8 cellular contexts compared by ENCODE assay signal in genomic region chr17:65558683-65559311, GRCh38. TPM values are rescaled to one million over a fixed set of nuclear protein-coding genes. Genes with fewer than 3 reads are reported as not detected.
DNase-seq lines count a peak whose midpoint lies in the region; ATAC-seq and TF ChIP-seq lines count a peak whose summit lies in the region.

No MANE protein-coding gene starts in this region.

- no peaks in the 10 kb centered on the region for H3K9me3 Mint-ChIP-seq in activated T-helper 2 cell treated with anti-CD3 and anti-CD28 coated beads, Interferon-gamma antibody, Interleukin-2, Interleukin-4, amounts not matched to agents 10 μg/mL and 5 μg/mL and 100 μg/mL, durations not matched to agents 14 hours and 24 hours and 36 hours

- peaks cover 6% of the 10 kb centered on the region for H3K36me3 Mint-ChIP-seq in activated T-helper 2 cell treated with anti-CD3 and anti-CD28 coated beads, Interferon-gamma antibody, Interleukin-2, Interleukin-4, amounts not matched to agents 10 μg/mL and 5 μg/mL and 100 μg/mL, durations not matched to agents 14 hours and 24 hours and 36 hours (ENCODE audit: low read depth)

- ATAC-seq in left lung (no peak), GM18873 (IDR thresholded peaks at IDR 0.05; ENCODE audit: low FRiP score, unreplicated experiment) (no peak)

- no peaks in the 10 kb centered on the region for H3K36me3 ChIP-seq in left lung

- intact Hi-C loops in activated T-helper 2 cell treated with anti-CD3 and anti-CD28 coated beads, Interferon-gamma antibody, Interleukin-2, Interleukin-4, amounts not matched to agents 10 μg/mL and 5 μg/mL and 100 μg/mL, durations not matched to agents 14 hours and 24 hours and 36 hours (cut with micrococcal nuclease) = loop anchor here (10.0 kb wide), 3 partner anchors 104 to 606 kb away; no protein-coding TSS in a partner anchor
- intact Hi-C loops in left lung (cut with DNase I) = loop anchor here (5.0 to 10.0 kb wide), 3 partner anchors 104 to 264 kb away; no protein-coding TSS in a partner anchor

- H3K27ac Mint-ChIP-seq in activated T-helper 2 cell treated with anti-CD3 and anti-CD28 coated beads, Interferon-gamma antibody, Interleukin-2, Interleukin-4, amounts not matched to agents 10 μg/mL and 5 μg/mL and 100 μg/mL, durations not matched to agents 14 hours and 24 hours and 36 hours = peak overlapping the region; percentile 66

- H3K4me1 ChIP-seq in left lung = peaks cover 15 to 19% of the 10 kb centered on the region in 2 donors

- H3K4me3 ChIP-seq in left lung = no peak overlapping the region

- TF ChIP-seq CTCF in left lung (IDR thresholded peaks at IDR 0.05) = no peak

- no peaks in the 10 kb centered on the region for H3K9me3 ChIP-seq in left lung

- peaks cover 30% of the 10 kb centered on the region for H3K4me1 Mint-ChIP-seq in activated T-helper 2 cell treated with anti-CD3 and anti-CD28 coated beads, Interferon-gamma antibody, Interleukin-2, Interleukin-4, amounts not matched to agents 10 μg/mL and 5 μg/mL and 100 μg/mL, durations not matched to agents 14 hours and 24 hours and 36 hours (ENCODE audit: low read depth)

- H3K4me3 Mint-ChIP-seq in activated T-helper 2 cell treated with anti-CD3 and anti-CD28 coated beads, Interferon-gamma antibody, Interleukin-2, Interleukin-4, amounts not matched to agents 10 μg/mL and 5 μg/mL and 100 μg/mL, durations not matched to agents 14 hours and 24 hours and 36 hours (ENCODE audit: low read depth) = no peak overlapping the region

- H3K27me3 ChIP-seq in left lung = peaks cover 0 to 72% of the 10 kb centered on the region in 2 donors

- DNase-seq in activated CD4-positive, alpha-beta T cell treated with anti-CD3 and anti-CD28 coated beads for 48 hours = peak; percentile 41
- no peak for DNase-seq in activated CD4-positive, alpha-beta T cell treated with anti-CD3 and anti-CD28 coated beads for 4 hours
- DNase-seq in activated T-helper 2 cell treated with anti-CD3 and anti-CD28 coated beads, Interferon-gamma antibody, Interleukin-2, Interleukin-4, amounts not matched to agents 10 μg/mL and 5 μg/mL and 100 μg/mL, durations not matched to agents 14 hours and 24 hours and 36 hours (ENCODE audit: low spot score) = no peak
- peak in 1 of 2 donors; percentile 76 for DNase-seq in left lung
- DNase-seq in superior temporal gyrus (ENCODE audit: extremely low spot score) = peak; percentile 7
- no peak for DNase-seq in NCI-H2029 (lab: John Stamatoyannopoulos, UW)
- no peak for DNase-seq in activated CD4-positive, CD25-positive, alpha-beta regulatory T cell treated with anti-CD3 and anti-CD28 coated beads, Interleukin-2, amount 50 U/mL, for 72 hours

- H3K27ac ChIP-seq in left lung = peak overlapping the region; percentile 86 to 94

- peaks cover 12% of the 10 kb centered on the region for H3K27me3 Mint-ChIP-seq in activated T-helper 2 cell treated with anti-CD3 and anti-CD28 coated beads, Interferon-gamma antibody, Interleukin-2, Interleukin-4, amounts not matched to agents 10 μg/mL and 5 μg/mL and 100 μg/mL, durations not matched to agents 14 hours and 24 hours and 36 hours (ENCODE audit: low read depth)

RNA-seq across cellular contexts. Expression of gene AXIN2, which starts 2.7 kb away (rescaled TPM):
- 6.8 and 7.4 TPM in 2 replicates for total RNA-seq in activated T-helper 2 cell treated with anti-CD3 and anti-CD28 coated beads, Interferon-gamma antibody, Interleukin-2, Interleukin-4, amounts not matched to agents 10 μg/mL and 5 μg/mL and 100 μg/mL, durations not matched to agents 14 hours and 24 hours and 36 hours
- 10 to 100 TPM; 25.0 to 41.6 TPM for total RNA-seq in left lung

Comparison
In these comparisons a context has a peak if more than half of its experiments do, and no peak if none do; other contexts are left out.
1. DNase-seq: peak in activated CD4-positive, alpha-beta T cell treated with anti-CD3 and anti-CD28 coated beads for 48 hours (single experiment) and superior temporal gyrus (single experiment); none in activated CD4-positive, alpha-beta T cell treated with anti-CD3 and anti-CD28 coated beads for 4 hours (0 of 2), activated T-helper 2 cell treated with anti-CD3 and anti-CD28 coated beads, Interferon-gamma antibody, Interleukin-2, Interleukin-4, amounts not matched to agents 10 μg/mL and 5 μg/mL and 100 μg/mL, durations not matched to agents 14 hours and 24 hours and 36 hours (single experiment), NCI-H2029 (single experiment) and activated CD4-positive, CD25-positive, alpha-beta regulatory T cell treated with anti-CD3 and anti-CD28 coated beads, Interleukin-2, amount 50 U/mL, for 72 hours (single experiment).